In the genomic region with DNA sequence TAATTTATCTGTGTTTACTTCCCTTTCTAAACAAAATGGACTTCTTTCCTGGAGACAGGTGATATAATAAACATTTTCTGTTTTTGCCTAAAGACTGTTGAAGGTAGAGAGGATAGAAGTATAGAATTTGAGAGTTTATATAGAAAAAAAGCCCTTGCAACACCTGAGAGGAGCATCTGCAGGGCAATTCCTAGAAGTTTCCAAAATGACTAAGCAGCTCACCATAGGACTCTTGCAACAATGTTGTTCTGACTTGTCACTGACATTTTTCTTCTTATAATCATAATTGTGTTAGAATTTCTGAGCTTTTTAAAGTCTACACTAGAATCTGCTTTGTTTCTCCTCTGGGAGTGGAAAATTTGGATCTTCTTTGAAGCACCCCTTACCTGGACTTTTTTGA, we compare ENCODE assay signal across 28 cellular contexts.
"Had no signal": no experiment of that assay in that cellular context is flagged by ENCODE, and none has a peak within 500 bp of the region (broad histone marks: within the 10 kb centered on the region; RNA-seq: fewer than 3 reads in every experiment).

No MANE protein-coding gene starts in this region.

- H3K9ac ChIP-seq: neural progenitor cell, parathyroid adenoma had no signal

- DNase-seq: hippocampal formation; kidney glomerular epithelial cell; left cardiac atrium; lower lobe of right lung; mesendoderm; naive B cell; natural killer cell; nephron progenitor cell; occipital lobe; psoas muscle; right lobe of liver; spleen; stimulated activated CD4-positive, alpha-beta T cell treated with anti-CD3 and anti-CD28 coated beads, Interleukin-4, amount 100 ng/mL, for 24 hours; stimulated activated naive CD4-positive, alpha-beta T cell; tibial artery; uterus had no signal

- H3K36me3 Mint-ChIP-seq: mesothelial cell of epicardium; naive B cell; neural progenitor cell; stimulated activated effector memory CD8-positive, alpha-beta T cell treated with anti-CD3 and anti-CD28 coated beads, Interleukin-12 subunit alpha, Interleukin-12 subunit beta, amount 100 ng/mL, for 72 hours; type B pancreatic cell had no signal

- H3K79me2 ChIP-seq: parathyroid adenoma had no signal

- H3K4me3 Mint-ChIP-seq: mesothelial cell of epicardium; naive B cell; natural killer cell; nephron progenitor cell; neural progenitor cell; stimulated activated effector memory CD8-positive, alpha-beta T cell treated with anti-CD3 and anti-CD28 coated beads, Interleukin-12 subunit alpha, Interleukin-12 subunit beta, amount 100 ng/mL, for 72 hours; stimulated activated naive CD8-positive, alpha-beta T cell treated with anti-CD3 and anti-CD28 coated beads, Interleukin-15, Interleukin-2, amounts not matched to agents 100 ng/mL and 50 ng/mL, for 24 hours; type B pancreatic cell had no signal

- H3K27me3 ChIP-seq: neural progenitor cell, neutrophil, right atrium auricular region, right lobe of liver, spleen, suprapubic skin, tibial artery, uterus had no signal

- H3K9me3 Mint-ChIP-seq: mesothelial cell of epicardium, nephron progenitor cell, neural progenitor cell had no signal

- H2AFZ ChIP-seq: neural progenitor cell, parathyroid adenoma had no signal

- H3K27ac Mint-ChIP-seq: mesothelial cell of epicardium; naive B cell; natural killer cell; nephron progenitor cell; neural progenitor cell; stimulated activated effector memory CD8-positive, alpha-beta T cell treated with anti-CD3 and anti-CD28 coated beads, Interleukin-12 subunit alpha, Interleukin-12 subunit beta, amount 100 ng/mL, for 72 hours; stimulated activated naive CD8-positive, alpha-beta T cell treated with anti-CD3 and anti-CD28 coated beads, Interleukin-15, Interleukin-2, amounts not matched to agents 100 ng/mL and 50 ng/mL, for 24 hours; type B pancreatic cell had no signal

- FAIRE-seq: keratinocyte had no signal

- H3K4me3 ChIP-seq: lower lobe of right lung, neural progenitor cell, psoas muscle, right atrium auricular region, right lobe of liver, spleen, suprapubic skin, thoracic aorta, tibial artery, uterus had no signal

- H3K27ac ChIP-seq: lower lobe of right lung, neural progenitor cell, neutrophil, parathyroid adenoma, psoas muscle, right atrium auricular region, right lobe of liver, spleen, suprapubic skin, thoracic aorta, tibial artery, uterus had no signal

- H3K4me1 ChIP-seq: lower lobe of right lung, neural progenitor cell, parathyroid adenoma, psoas muscle, right atrium auricular region, right lobe of liver, spleen, suprapubic skin, tibial artery, uterus had no signal

- H3K9me3 ChIP-seq: lower lobe of right lung, neutrophil, psoas muscle, right atrium auricular region, right lobe of liver, suprapubic skin, thoracic aorta, tibial artery, uterus had no signal

- H3K36me3 ChIP-seq: lower lobe of right lung, neural progenitor cell, neutrophil, right atrium auricular region, right lobe of liver, spleen, suprapubic skin, thoracic aorta, tibial artery, uterus had no signal

- H3K27me3 Mint-ChIP-seq: naive B cell; stimulated activated naive CD8-positive, alpha-beta T cell treated with anti-CD3 and anti-CD28 coated beads, Interleukin-15, Interleukin-2, amounts not matched to agents 100 ng/mL and 50 ng/mL, for 24 hours; type B pancreatic cell had no signal

- ATAC-seq: left cardiac atrium; left lobe of liver; lower lobe of right lung; natural killer cell; psoas muscle; right lobe of liver; stimulated activated effector memory CD8-positive, alpha-beta T cell treated with anti-CD3 and anti-CD28 coated beads, Interleukin-12 subunit alpha, Interleukin-12 subunit beta, amount 100 ng/mL, for 72 hours had no signal

- H3K4me1 Mint-ChIP-seq: mesothelial cell of epicardium; naive B cell; natural killer cell; nephron progenitor cell; neural progenitor cell; stimulated activated effector memory CD8-positive, alpha-beta T cell treated with anti-CD3 and anti-CD28 coated beads, Interleukin-12 subunit alpha, Interleukin-12 subunit beta, amount 100 ng/mL, for 72 hours had no signal

- H3K4me2 ChIP-seq: neural progenitor cell had no signal
